25 cellular contexts compared by ENCODE assay signal in the genomic region with DNA sequence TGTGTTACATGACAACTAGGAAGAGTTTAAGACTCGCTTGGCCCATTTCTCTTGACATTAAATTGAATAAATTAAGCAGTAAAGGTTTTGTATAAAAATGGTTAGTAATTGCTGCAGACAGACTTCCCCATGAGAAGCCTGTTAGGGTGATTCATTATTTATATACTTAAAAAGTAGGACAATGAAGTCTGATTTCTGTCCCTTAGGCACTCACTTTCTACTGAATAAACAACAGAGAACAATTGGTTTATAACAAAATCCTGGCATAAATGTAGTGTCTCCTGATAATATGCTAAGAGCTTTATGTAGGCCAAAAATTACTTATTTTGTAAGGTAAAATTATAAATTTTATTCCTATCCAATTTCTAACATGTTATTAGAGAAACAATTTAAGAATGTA.
A peak's percentile ranks its signal among the peaks of the same experiment; 100 is the strongest.
DNase-seq lines count a peak whose midpoint lies in the region; ATAC-seq, FAIRE-seq and TF ChIP-seq lines count a peak whose summit lies in the region.
"Had no signal": no experiment of that assay in that cellular context is flagged by ENCODE, and none has a peak within 500 bp of the region (broad histone marks: within the 10 kb centered on the region; RNA-seq: fewer than 3 reads in every experiment).

No MANE protein-coding gene starts in this region.

- H3K9me1 ChIP-seq in endothelial cell of umbilical vein (replicated peaks; ENCODE audit: control insufficient read depth, extremely low read depth, insufficient read depth, low read length) = no peaks in the 10 kb centered on the region

- H3K36me3 Mint-ChIP-seq in stimulated activated effector memory CD8-positive, alpha-beta T cell treated with anti-CD3 and anti-CD28 coated beads, Interleukin-12 subunit alpha, Interleukin-12 subunit beta, amount 100 ng/mL, for 72 hours = no peaks in the 10 kb centered on the region
- H3K36me3 Mint-ChIP-seq: CD14-positive monocyte; CD8-positive, alpha-beta memory T cell had no signal

- no peaks in the 10 kb centered on the region for H3K27me3 ChIP-seq in PC-3 (ENCODE audit: low read length)
- H3K27me3 ChIP-seq in endothelial cell of umbilical vein (ENCODE audit: control insufficient read depth in 2 of 2, insufficient read depth in 2 of 2, low read length in 2 of 2) = no peaks in the 10 kb centered on the region
- H3K27me3 ChIP-seq: BLaER1 had no signal

- DNase-seq in PC-3 (no peak), endothelial cell of umbilical vein (ENCODE audit: low read depth, low spot score) (peak; percentile 46), iris pigment epithelial cell (ENCODE audit: low read depth) (peak; percentile 1), HEK293T (ENCODE audit: extremely low spot score) (no peak), frontal cortex (ENCODE audit: low spot score in 2 of 2) (no peak)
- no peak for DNase-seq in stimulated activated naive CD4-positive, alpha-beta T cell treated with Interleukin-2 at 50 U/mL for 16 hours (lab: John Stamatoyannopoulos, UW)
- DNase-seq in stimulated activated effector memory CD8-positive, alpha-beta T cell treated with anti-CD3 and anti-CD28 coated beads, Interleukin-12 subunit alpha, Interleukin-12 subunit beta, amount 100 ng/mL, for 72 hours (ENCODE audit: low spot score in 2 of 2) = no peak
- DNase-seq: CD4-positive, alpha-beta T cell; CD8-positive, alpha-beta memory T cell; DMS 273 treated with DMSO at 0.1 percent for 48 hours; DMS53; DMS79 treated with DMSO at 0.1 percent for 48 hours; GF-D8; GOT3 had no signal

- H3K9me3 Mint-ChIP-seq in stimulated activated effector memory CD8-positive, alpha-beta T cell treated with anti-CD3 and anti-CD28 coated beads, Interleukin-12 subunit alpha, Interleukin-12 subunit beta, amount 100 ng/mL, for 72 hours = peaks cover 2% of the 10 kb centered on the region

- no peaks in the 10 kb centered on the region for H3K9me2 ChIP-seq in PC-3 (replicated peaks; ENCODE audit: low read length)

- CTCF ChIA-PET in PC-3 (lab: Charles Lee) = no interaction called here
- CTCF ChIA-PET in endothelial cell of umbilical vein (lab: Charles Lee) = no interaction called here
- CTCF ChIA-PET in HEK293T (lab: Yijun Ruan, JAX) = no interaction called here

- H3K9ac ChIP-seq in PC-3 (ENCODE audit: low read length) (no peak overlapping the region), endothelial cell of umbilical vein (replicated peaks; ENCODE audit: extremely low read depth, insufficient read depth, low read length) (no peak overlapping the region)
- H3K9ac ChIP-seq: BLaER1 had no signal

- no peaks in the 10 kb centered on the region for H3K9me3 ChIP-seq in PC-3 (ENCODE audit: low read length)
- no peaks in the 10 kb centered on the region for H3K9me3 ChIP-seq in endothelial cell of umbilical vein (replicated peaks; ENCODE audit: control insufficient read depth, insufficient read depth, low read length)
- H3K9me3 ChIP-seq: BLaER1, HAP-1 had no signal

- FAIRE-seq in endothelial cell of umbilical vein (lab: Jason Lieb, UNC) (no peak), frontal cortex (lab: Jason Lieb, UNC) (no peak)
- FAIRE-seq: A204.1, D721Med, GM12891, GM18507, H54 had no signal

- H3K27ac ChIP-seq in C4-2B = peak overlapping the region; percentile 75
- H3K27ac ChIP-seq in PC-3 (ENCODE audit: low read length) = no peak overlapping the region
- H3K27ac ChIP-seq in endothelial cell of umbilical vein (ENCODE audit: insufficient read depth, low read depth, low read length) = no peak overlapping the region
- H3K27ac ChIP-seq: 22Rv1, BLaER1 had no signal

- no peak for TF ChIP-seq CTCF in C4-2B (conservative IDR thresholded peaks at IDR 0.05)
- TF ChIP-seq CTCF in PC-3 (conservative IDR thresholded peaks at IDR 0.05; ENCODE audit: low read depth, low read length) = no peak
- no peak for TF ChIP-seq CTCF in endothelial cell of umbilical vein (IDR thresholded peaks at IDR 0.05; ENCODE audit: extremely low read depth in 1 of 2, insufficient read depth in 1 of 2, low read depth in 1 of 2, low read length in 2 of 2)

- H3K4me1 ChIP-seq in PC-3 (ENCODE audit: insufficient read depth, low read length) (no peaks in the 10 kb centered on the region), endothelial cell of umbilical vein (ENCODE audit: control insufficient read depth, extremely low read depth, insufficient read depth, low read length) (no peaks in the 10 kb centered on the region)
- H3K4me1 ChIP-seq: BLaER1, HAP-1 had no signal

- no peaks in the 10 kb centered on the region for H3K4me1 Mint-ChIP-seq in stimulated activated effector memory CD8-positive, alpha-beta T cell treated with anti-CD3 and anti-CD28 coated beads, Interleukin-12 subunit alpha, Interleukin-12 subunit beta, amount 100 ng/mL, for 72 hours
- H3K4me1 Mint-ChIP-seq: B cell; CD14-positive monocyte; CD8-positive, alpha-beta memory T cell had no signal

- H3K79me2 ChIP-seq in PC-3 (ENCODE audit: low read length) (no peaks in the 10 kb centered on the region), endothelial cell of umbilical vein (ENCODE audit: control insufficient read depth, insufficient read depth, low read length) (no peaks in the 10 kb centered on the region)

- intact Hi-C loops in PC-3 (cut with micrococcal nuclease) = no loop called here
- intact Hi-C loops in endothelial cell of umbilical vein (cut with micrococcal nuclease) = no loop called here

- dilution Hi-C loops in endothelial cell of umbilical vein (cut with MboI; ENCODE audit: extremely low pct_ligation_motif_present, low sequenced_read_pairs) = no loop called here

- H3K27ac Mint-ChIP-seq in stimulated activated effector memory CD8-positive, alpha-beta T cell treated with anti-CD3 and anti-CD28 coated beads, Interleukin-12 subunit alpha, Interleukin-12 subunit beta, amount 100 ng/mL, for 72 hours = no peak overlapping the region
- H3K27ac Mint-ChIP-seq: B cell; CD14-positive monocyte; CD4-positive, alpha-beta T cell; CD8-positive, alpha-beta memory T cell had no signal

- H3K4me3 ChIP-seq in PC-3 (ENCODE audit: low read length) = no peak overlapping the region
- no peak overlapping the region for H3K4me3 ChIP-seq in endothelial cell of umbilical vein (replicated peaks in 1 of 3; ENCODE audit: insufficient read depth in 1 of 3, low read depth in 1 of 3, low read length in 3 of 3)
- H3K4me3 ChIP-seq: BLaER1, HAP-1 had no signal

- POLR2A ChIA-PET in PC-3 (lab: Charles Lee; ENCODE audit: unreplicated experiment) (no interaction called here), endothelial cell of umbilical vein (lab: Charles Lee) (no interaction called here), HEK293T (lab: Yijun Ruan, JAX) (no interaction called here)

- no peak for TF ChIP-seq POLR2A in endothelial cell of umbilical vein (IDR thresholded peaks at IDR 0.05; ENCODE audit: low read depth, low read length)

- no TSS peak for BruUV-seq in PC-3 (replicated peaks; lab: Mats Ljungman, UMichigan)
- BruUV-seq in endothelial cell of umbilical vein (replicated peaks; lab: Mats Ljungman, UMichigan) = no TSS peak

- H3K4me2 ChIP-seq in PC-3 (ENCODE audit: low read length) (no peak overlapping the region), endothelial cell of umbilical vein (ENCODE audit: insufficient read depth, low read length) (no peak overlapping the region)
- H3K4me2 ChIP-seq: BLaER1 had no signal

- H2AFZ ChIP-seq in PC-3 (ENCODE audit: low read length) = no peak overlapping the region
- no peak overlapping the region for H2AFZ ChIP-seq in endothelial cell of umbilical vein (ENCODE audit: low read depth, low read length)

- no peaks in the 10 kb centered on the region for H3K36me3 ChIP-seq in PC-3 (ENCODE audit: low read depth, low read length)
- H3K36me3 ChIP-seq in endothelial cell of umbilical vein (ENCODE audit: control insufficient read depth in 2 of 2, extremely low read depth in 1 of 2, insufficient read depth in 2 of 2, low read length in 2 of 2) = no peaks in the 10 kb centered on the region
- H3K36me3 ChIP-seq: BLaER1, HAP-1 had no signal

- no peak overlapping the region for H3K4me3 Mint-ChIP-seq in stimulated activated effector memory CD8-positive, alpha-beta T cell treated with anti-CD3 and anti-CD28 coated beads, Interleukin-12 subunit alpha, Interleukin-12 subunit beta, amount 100 ng/mL, for 72 hours
- H3K4me3 Mint-ChIP-seq: B cell; CD14-positive monocyte; CD4-positive, alpha-beta T cell; CD8-positive, alpha-beta memory T cell had no signal

- no peaks in the 10 kb centered on the region for H4K20me1 ChIP-seq in PC-3 (ENCODE audit: low read length)
- H4K20me1 ChIP-seq in endothelial cell of umbilical vein (replicated peaks; ENCODE audit: control insufficient read depth, extremely low read depth, insufficient read depth, low read length) = no peaks in the 10 kb centered on the region
- H4K20me1 ChIP-seq: BLaER1 had no signal

- peak; percentile 57 for ATAC-seq in PC-3
- no peak for ATAC-seq in stimulated activated effector memory CD8-positive, alpha-beta T cell treated with anti-CD3 and anti-CD28 coated beads, Interleukin-12 subunit alpha, Interleukin-12 subunit beta, amount 100 ng/mL, for 72 hours

- H3F3A ChIP-seq in PC-3 (ENCODE audit: low read length, unreplicated experiment) = no peaks in the 10 kb centered on the region

TF ChIP-seq in endothelial cell of umbilical vein, 7 proteins besides CTCF, POLR2A, EP300 and RAD21:
- no peak for TF ChIP-seq MAX (IDR thresholded peaks at IDR 0.05; ENCODE audit: insufficient read depth, insufficient read length)
- TF ChIP-seq FOS (IDR thresholded peaks at IDR 0.05; ENCODE audit: borderline replicate concordance, insufficient read depth, low read length) = no peak
- TF ChIP-seq MYC (IDR thresholded peaks at IDR 0.05; ENCODE audit: low read depth, low read length) = no peak
- TF ChIP-seq POLR2AphosphoS5 (IDR thresholded peaks at IDR 0.05; ENCODE audit: insufficient read depth, low read depth, low read length) = no peak
- no peak for TF ChIP-seq GATA2 (IDR thresholded peaks at IDR 0.05; ENCODE audit: insufficient read depth, insufficient read length, low read depth, low read length)

TF ChIP-seq in HEK293T, 16 proteins besides CTCF, POLR2A, EP300 and RAD21 (continues in another document):
- TF ChIP-seq FOXK2 (IDR thresholded peaks at IDR 0.05) (no peak), NFRKB (IDR thresholded peaks at IDR 0.05) (no peak), CTBP1 (IDR thresholded peaks at IDR 0.05; ENCODE audit: borderline replicate concordance) (no peak), LEF1 (IDR thresholded peaks at IDR 0.05; ENCODE audit: borderline replicate concordance) (no peak), ZNF384 (IDR thresholded peaks at IDR 0.05) (no peak), SUZ12 (IDR thresholded peaks at IDR 0.05) (no peak), FOXM1 (IDR thresholded peaks at IDR 0.05; ENCODE audit: borderline replicate concordance) (no peak), HDGF (IDR thresholded peaks at IDR 0.05; ENCODE audit: borderline replicate concordance) (no peak)
- TF ChIP-seq, protein P1, sequence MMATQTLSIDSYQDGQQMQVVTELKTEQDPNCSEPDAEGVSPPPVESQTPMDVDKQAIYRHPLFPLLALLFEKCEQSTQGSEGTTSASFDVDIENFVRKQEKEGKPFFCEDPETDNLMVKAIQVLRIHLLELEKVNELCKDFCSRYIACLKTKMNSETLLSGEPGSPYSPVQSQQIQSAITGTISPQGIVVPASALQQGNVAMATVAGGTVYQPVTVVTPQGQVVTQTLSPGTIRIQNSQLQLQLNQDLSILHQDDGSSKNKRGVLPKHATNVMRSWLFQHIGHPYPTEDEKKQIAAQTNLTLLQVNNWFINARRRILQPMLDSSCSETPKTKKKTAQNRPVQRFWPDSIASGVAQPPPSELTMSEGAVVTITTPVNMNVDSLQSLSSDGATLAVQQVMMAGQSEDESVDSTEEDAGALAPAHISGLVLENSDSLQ (IDR thresholded peaks at IDR 0.05) = no peak

Comparison
In these comparisons a context has a peak if more than half of its experiments do, and no peak if none do; other contexts are left out.
1. DNase-seq: peak in endothelial cell of umbilical vein (single experiment) and iris pigment epithelial cell (single experiment); none in PC-3 (single experiment), HEK293T (single experiment), stimulated activated naive CD4-positive, alpha-beta T cell treated with Interleukin-2 at 50 U/mL for 16 hours (single experiment), stimulated activated effector memory CD8-positive, alpha-beta T cell treated with anti-CD3 and anti-CD28 coated beads, Interleukin-12 subunit alpha, Interleukin-12 subunit beta, amount 100 ng/mL, for 72 hours (0 of 2) and frontal cortex (0 of 2).